ENCODE assay signal across 24 cellular contexts in genomic region chr6:43789447-43789846, GRCh38. TPM values are rescaled to one million over a fixed set of nuclear protein-coding genes. Genes with fewer than 3 reads are reported as not detected.
DNase-seq lines count a peak whose midpoint lies in the region; ATAC-seq and TF ChIP-seq lines count a peak whose summit lies in the region.
"Had no signal": no experiment of that assay in that cellular context is flagged by ENCODE, and none has a peak within 500 bp of the region (broad histone marks: within the 10 kb centered on the region; RNA-seq: fewer than 3 reads in every experiment).

No MANE protein-coding gene starts in this region.

- H3K9ac ChIP-seq in subcutaneous abdominal adipose tissue (ENCODE audit: low read length in 5 of 5): peak overlapping the region in 2 of 5 donors; percentile 1 to 56
- no peak overlapping the region for H3K9ac ChIP-seq in MM.1S (ENCODE audit: low read length)

- H3K9me2 ChIP-seq in hepatocyte (replicated peaks; ENCODE audit: insufficient read depth) (no peaks in the 10 kb centered on the region), MM.1S (replicated peaks; ENCODE audit: insufficient read depth, low read length) (no peaks in the 10 kb centered on the region)

- peaks cover 0 to 26% (median 20%) of the 10 kb centered on the region in 9 donors for H3K36me3 ChIP-seq in heart left ventricle
- no peaks in the 10 kb centered on the region for H3K36me3 ChIP-seq in hepatocyte (replicated peaks; ENCODE audit: insufficient read depth, low read depth)
- H3K36me3 ChIP-seq in subcutaneous abdominal adipose tissue (ENCODE audit: control insufficient read depth in 5 of 5, insufficient read depth in 5 of 5, low read length in 5 of 5): peaks cover 0 to 22% (median 10%) of the 10 kb centered on the region in 5 donors
- H3K36me3 ChIP-seq in MM.1S (replicated peaks; ENCODE audit: insufficient read depth, low read length): no peaks in the 10 kb centered on the region

- DNase-seq in heart left ventricle: no peak
- no peak for DNase-seq in left cardiac atrium
- peak; percentile 61 for DNase-seq in NCI-H524 treated with DMSO at 0.1 percent for 48 hours (lab: John Stamatoyannopoulos, UW)
- DNase-seq in hepatocyte (ENCODE audit: low spot score): no peak
- DNase-seq in MM.1S: no peak
- DNase-seq in nephron progenitor cell: no peak
- no peak for DNase-seq in COLO668 (lab: John Stamatoyannopoulos, UW; ENCODE audit: unreplicated experiment)
- DNase-seq: activated CD4-positive, alpha-beta T cell treated with anti-CD3 and anti-CD28 coated beads for 4 hours; activated effector memory CD4-positive, alpha-beta T cell treated with Interleukin-2 at 50 U/mL for 16 hours; activated naive CD8-positive, alpha-beta T cell treated with anti-CD3 and anti-CD28 coated beads for 36 hours; activated T-cell treated with anti-CD3 and anti-CD28 coated beads for 4 hours; dermis blood vessel endothelial cell; DMS53; islet precursor cell; NCI-H1105; NCI-H2029 treated with DMSO at 0.1 percent for 48 hours; stimulated activated naive CD4-positive, alpha-beta T cell; testis had no signal

- peaks cover 8% of the 10 kb centered on the region; the same call in 1 of the 2 replicates for H3F3A ChIP-seq in MM.1S (ENCODE audit: insufficient read depth, low read length)

- no peak overlapping the region for H3K4me3 ChIP-seq in heart left ventricle
- H3K4me3 ChIP-seq in hepatocyte: no peak overlapping the region
- no peak overlapping the region for H3K4me3 ChIP-seq in subcutaneous abdominal adipose tissue (ENCODE audit: low read depth in 1 of 5, low read length in 5 of 5)
- H3K4me3 ChIP-seq in MM.1S (ENCODE audit: low read length): no peak overlapping the region
- H3K4me3 ChIP-seq: pancreas, testis had no signal

- intact Hi-C loops in heart left ventricle (cut with DNase I): no loop called here
- intact Hi-C loops in left cardiac atrium (cut with DNase I): no loop called here

- H3K9me3 Mint-ChIP-seq in nephron progenitor cell: no peaks in the 10 kb centered on the region
- H3K9me3 Mint-ChIP-seq: activated naive CD8-positive, alpha-beta T cell treated with anti-CD3 and anti-CD28 coated beads for 36 hours; central memory CD8-positive, alpha-beta T cell; nephron; T-helper 2 cell treated with Interferon-gamma antibody and Interleukin-4, amounts not matched to agents 5 μg/mL and 100 μg/mL, for 36 hours had no signal

- H2AFZ ChIP-seq in hepatocyte (no peak overlapping the region), MM.1S (ENCODE audit: low read length) (no peak overlapping the region)

- H3K27me3 Mint-ChIP-seq in nephron progenitor cell (ENCODE audit: low read depth, poor library complexity): peaks cover 15% of the 10 kb centered on the region
- H3K27me3 Mint-ChIP-seq: activated naive CD8-positive, alpha-beta T cell treated with anti-CD3 and anti-CD28 coated beads for 36 hours; central memory CD8-positive, alpha-beta T cell had no signal

- WGBS in heart left ventricle, 4 donors: 86 to 88% (median 87%) methylated on average over 2 of the region's 2 CpGs
- 66% methylated on average over 2 of the region's 2 CpGs for WGBS in hepatocyte (ENCODE audit: low lambda C conversion rate, missing lambda C conversion rate)

- no peaks in the 10 kb centered on the region for H3K9me3 ChIP-seq in heart left ventricle
- H3K9me3 ChIP-seq in hepatocyte (ENCODE audit: low read depth): no peaks in the 10 kb centered on the region
- no peaks in the 10 kb centered on the region for H3K9me3 ChIP-seq in subcutaneous abdominal adipose tissue (ENCODE audit: control insufficient read depth in 5 of 5, low read length in 5 of 5)
- no peaks in the 10 kb centered on the region for H3K9me3 ChIP-seq in MM.1S (replicated peaks; ENCODE audit: insufficient read depth, low read length)
- H3K9me3 ChIP-seq: pancreas, testis had no signal

- H3K36me3 Mint-ChIP-seq in nephron progenitor cell (ENCODE audit: low read depth): peaks cover 20% of the 10 kb centered on the region

- no peak overlapping the region for H3K4me2 ChIP-seq in hepatocyte
- H3K4me2 ChIP-seq in MM.1S (ENCODE audit: low read depth, low read length): no peak overlapping the region

- H3K79me2 ChIP-seq in hepatocyte (no peaks in the 10 kb centered on the region), MM.1S (ENCODE audit: low read length) (no peaks in the 10 kb centered on the region)

- H4K20me1 ChIP-seq in hepatocyte (ENCODE audit: insufficient read depth, poor library complexity, severe bottlenecking) (peaks cover 8% of the 10 kb centered on the region), MM.1S (ENCODE audit: insufficient read depth, low read length) (no peaks in the 10 kb centered on the region)

- no peak for TF ChIP-seq CTCF in heart left ventricle (IDR thresholded peaks at IDR 0.05)
- TF ChIP-seq CTCF in hepatocyte (IDR thresholded peaks at IDR 0.05; ENCODE audit: poor library complexity): no peak
- no peak for TF ChIP-seq CTCF in MM.1S (IDR thresholded peaks at IDR 0.05; ENCODE audit: low read length)
- no peak for TF ChIP-seq CTCF in nephron progenitor cell (IDR thresholded peaks at IDR 0.05)

- no peak overlapping the region for H3K4me3 Mint-ChIP-seq in nephron progenitor cell
- H3K4me3 Mint-ChIP-seq: activated naive CD8-positive, alpha-beta T cell treated with anti-CD3 and anti-CD28 coated beads for 36 hours; central memory CD8-positive, alpha-beta T cell; nephron; T-helper 2 cell treated with Interferon-gamma antibody and Interleukin-4, amounts not matched to agents 5 μg/mL and 100 μg/mL, for 36 hours had no signal

- peak overlapping the region in 11 of 12 donors; percentile 28 to 82 (median 67) for H3K27ac ChIP-seq in heart left ventricle
- H3K27ac ChIP-seq in hepatocyte: peak overlapping the region; percentile 47
- peak overlapping the region; percentile 93 for H3K27ac ChIP-seq in subcutaneous abdominal adipose tissue (ENCODE audit: low read depth, low read length)
- H3K27ac ChIP-seq in MM.1S (ENCODE audit: low read length): no peak overlapping the region
- H3K27ac ChIP-seq: testis had no signal

- H3K27me3 ChIP-seq in heart left ventricle: no peaks in the 10 kb centered on the region
- H3K27me3 ChIP-seq in hepatocyte: no peaks in the 10 kb centered on the region
- H3K27me3 ChIP-seq in subcutaneous abdominal adipose tissue (ENCODE audit: control insufficient read depth in 5 of 5, insufficient read depth in 4 of 5, low read length in 5 of 5): no peaks in the 10 kb centered on the region
- H3K27me3 ChIP-seq in MM.1S (replicated peaks; ENCODE audit: insufficient read depth, low read length): no peaks in the 10 kb centered on the region
- H3K27me3 ChIP-seq: pancreas, testis had no signal

- ATAC-seq in heart left ventricle (peak in 1 of 4 donors; percentile 3), left cardiac atrium (no peak)
- ATAC-seq: SK-N-SH treated with all-trans-retinoic acid at 6 μM for 48 hours had no signal

- no peak overlapping the region for H3K27ac Mint-ChIP-seq in nephron progenitor cell
- H3K27ac Mint-ChIP-seq: activated naive CD8-positive, alpha-beta T cell treated with anti-CD3 and anti-CD28 coated beads for 36 hours; nephron; T-helper 2 cell treated with Interferon-gamma antibody and Interleukin-4, amounts not matched to agents 5 μg/mL and 100 μg/mL, for 36 hours had no signal

- peaks cover 9% of the 10 kb centered on the region for H3K4me1 Mint-ChIP-seq in nephron progenitor cell
- H3K4me1 Mint-ChIP-seq: activated naive CD8-positive, alpha-beta T cell treated with anti-CD3 and anti-CD28 coated beads for 36 hours; central memory CD8-positive, alpha-beta T cell; nephron had no signal

- no peak for TF ChIP-seq POLR2A in heart left ventricle (IDR thresholded peaks at IDR 0.05)

- peaks cover 0 to 38% (median 17%) of the 10 kb centered on the region in 12 donors for H3K4me1 ChIP-seq in heart left ventricle
- H3K4me1 ChIP-seq in hepatocyte (ENCODE audit: insufficient read depth): peaks cover 3% of the 10 kb centered on the region
- peaks cover 0 to 60% (median 33%) of the 10 kb centered on the region in 5 donors for H3K4me1 ChIP-seq in subcutaneous abdominal adipose tissue (ENCODE audit: control insufficient read depth in 5 of 5, insufficient read depth in 5 of 5, low read length in 5 of 5)
- no peaks in the 10 kb centered on the region for H3K4me1 ChIP-seq in MM.1S (ENCODE audit: low read length)
- H3K4me1 ChIP-seq: pancreas, testis had no signal

RNA-seq across cellular contexts. Expression of gene VEGFA, which starts 19.4 kb away (rescaled TPM):
- total RNA-seq in heart left ventricle (100 to 1,000 TPM in 7 of 9 donors, 10 to 100 TPM in 2; 83.0 to 238 (median 171) TPM), left cardiac atrium (100 to 1,000 TPM; 168 to 212 TPM), hepatocyte (165 and 179 TPM in 2 replicates)
- polyA plus RNA-seq in heart left ventricle (100 to 1,000 TPM; 139 to 254 TPM), hepatocyte (129 and 148 TPM in 2 replicates)
